Comparison of ENCODE assay signal across 16 cellular contexts in the genomic region with DNA sequence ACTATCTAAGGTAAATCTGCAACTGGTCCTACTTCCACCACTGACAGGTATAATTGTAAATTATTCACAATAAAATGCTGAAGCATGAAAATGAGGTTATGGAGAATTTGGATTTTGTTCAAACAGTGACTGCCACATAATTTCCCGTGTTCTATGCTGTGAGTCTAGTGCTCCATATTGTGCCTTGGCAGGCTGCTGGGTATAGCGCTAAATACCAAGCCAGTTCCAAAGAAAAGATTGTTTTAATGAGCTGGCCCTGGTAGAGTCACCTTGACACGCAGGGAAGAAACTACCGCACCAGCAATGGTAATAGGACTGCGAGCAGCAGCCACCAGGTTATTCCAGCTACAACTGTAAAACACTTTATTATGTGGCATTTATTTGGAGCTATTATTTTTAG. TPM values are rescaled to one million over a fixed set of nuclear protein-coding genes. Genes with fewer than 3 reads are reported as not detected.
A peak's percentile ranks its signal among the peaks of the same experiment; 100 is the strongest.
DNase-seq lines count a peak whose midpoint lies in the region; ATAC-seq, FAIRE-seq and TF ChIP-seq lines count a peak whose summit lies in the region.
"Had no signal": no experiment of that assay in that cellular context is flagged by ENCODE, and none has a peak within 500 bp of the region (broad histone marks: within the 10 kb centered on the region; RNA-seq: fewer than 3 reads in every experiment).

No MANE protein-coding gene starts in this region.

- no peak for FAIRE-seq in HepG2 (lab: Jason Lieb, UNC)

- BruUV-seq in HepG2 (replicated peaks; lab: Mats Ljungman, UMichigan), result no TSS peak

- POLR2A ChIA-PET in HepG2 (lab: Yijun Ruan, JAX), result no interaction called here
- POLR2A ChIA-PET in CD4-positive, alpha-beta T cell (lab: Charles Lee), result no interaction called here

- peaks cover 8 to 28% of the 10 kb centered on the region in 2 experiments for H3K36me3 ChIP-seq in HepG2 (replicated peaks in 1 of 2; ENCODE audit: control insufficient read depth in 1 of 2, insufficient read depth in 2 of 2, low read length in 2 of 2)

- TF ChIP-seq EP300 in HepG2 (IDR thresholded peaks at IDR 0.05; ENCODE audit: low read depth in 2 of 2, low read length in 2 of 2), result no peak
- no peak for TF ChIP-seq EP300 in HepG2 (CRISPR knock-in tag; IDR thresholded peaks at IDR 0.05; ENCODE audit: borderline replicate concordance)

- TF ChIP-seq CTCF in HepG2 (CRISPR knock-in tag; IDR thresholded peaks at IDR 0.05), result no peak
- TF ChIP-seq CTCF in CD4-positive, alpha-beta T cell (IDR thresholded peaks at IDR 0.05), result no peak

- H3K9me3 ChIP-seq in HepG2 (ENCODE audit: low read length), result no peaks in the 10 kb centered on the region
- no peaks in the 10 kb centered on the region for H3K9me3 ChIP-seq in CD4-positive, alpha-beta T cell (ENCODE audit: control insufficient read depth, low read length)
- H3K9me3 ChIP-seq: SJCRH30 had no signal

- H3K4me3 ChIP-seq in HepG2 (replicated peaks in 1 of 3; ENCODE audit: insufficient read depth in 1 of 3, low read depth in 2 of 3, low read length in 3 of 3), result no peak overlapping the region
- H3K4me3 ChIP-seq: GM23338, SJCRH30 had no signal

- no peaks in the 10 kb centered on the region for H3K27me3 Mint-ChIP-seq in CD4-positive, alpha-beta T cell

- DNase-seq in NCI-H1092 treated with DMSO at 0.1 percent for 48 hours (lab: John Stamatoyannopoulos, UW), result peak; percentile 35
- DNase-seq in NCI-H1092 (lab: John Stamatoyannopoulos, UW), result no peak
- peak; percentile 35 for DNase-seq in DMS153 treated with DMSO at 0.1 percent for 48 hours (lab: John Stamatoyannopoulos, UW; ENCODE audit: unreplicated experiment)
- DNase-seq in NCI-H774 (lab: John Stamatoyannopoulos, UW), result peak; percentile 18
- DNase-seq in HepG2 (ENCODE audit: low spot score), result no peak
- no peak for DNase-seq in CD4-positive, alpha-beta T cell
- no peak for DNase-seq in T-helper 2 cell
- DNase-seq in SW 1271 (lab: John Stamatoyannopoulos, UW), result no peak
- DNase-seq: 8988T; CD8-positive, alpha-beta T cell; NCI-H1694 treated with DMSO at 0.1 percent for 48 hours; NCI-H524 treated with DMSO at 0.1 percent for 48 hours; NK-92 treated with Interleukin-12 subunit alpha and Interleukin-12 subunit beta, amount 100 ng/mL, for 24 hours; SJCRH30 had no signal

- H3K27ac ChIP-seq in HepG2 (ENCODE audit: extremely low read length, insufficient read depth, low read length), result peak overlapping the region; percentile 97
- no peak overlapping the region for H3K27ac ChIP-seq in CD4-positive, alpha-beta T cell (ENCODE audit: low read depth, low read length)
- H3K27ac ChIP-seq: SJCRH30 had no signal

- H3K36me3 Mint-ChIP-seq in CD4-positive, alpha-beta T cell (ENCODE audit: low read depth), result peaks cover 69% of the 10 kb centered on the region

- no peaks in the 10 kb centered on the region for H4K20me1 ChIP-seq in HepG2 (ENCODE audit: insufficient read depth, low read length)

- peaks cover 36% of the 10 kb centered on the region for H3K4me1 Mint-ChIP-seq in CD4-positive, alpha-beta T cell (ENCODE audit: low read depth)

- intact Hi-C loops in HepG2 (cut with micrococcal nuclease; ENCODE audit: unreplicated experiment), result no loop called here
- intact Hi-C loops in CD4-positive, alpha-beta T cell (cut with DNase I, micrococcal nuclease), result no loop called here

- H3K4me1 ChIP-seq in HepG2 (ENCODE audit: insufficient read depth, low read length), result peaks cover 77% of the 10 kb centered on the region
- H3K4me1 ChIP-seq: SJCRH30 had no signal

- H3K9ac ChIP-seq in HepG2 (ENCODE audit: insufficient read depth, low read depth, low read length), result no peak overlapping the region

- H3K9me3 Mint-ChIP-seq in CD4-positive, alpha-beta T cell, result no peaks in the 10 kb centered on the region
- H3K9me3 Mint-ChIP-seq: CD8-positive, alpha-beta T cell; GM23338 had no signal

- no peak overlapping the region for H2AFZ ChIP-seq in HepG2 (ENCODE audit: low read length)
- H2AFZ ChIP-seq: GM23338 had no signal

- H3K4me3 Mint-ChIP-seq in CD4-positive, alpha-beta T cell, result no peak overlapping the region
- H3K4me3 Mint-ChIP-seq: CD8-positive, alpha-beta T cell; GM23338 had no signal

- in situ Hi-C loops in HepG2 (cut with HindIII; ENCODE audit: extremely low pct_ligation_motif_present, low pct_unique_long_range_greater_than_20kb), result no loop called here

- CTCF ChIA-PET in HepG2 (lab: Yijun Ruan, JAX; ENCODE audit: low intra/inter-chr PET ratio, low total read pairs), result no interaction called here
- CTCF ChIA-PET in CD4-positive, alpha-beta T cell (lab: Charles Lee), result no interaction called here

- peaks cover 73% of the 10 kb centered on the region for H3K79me2 ChIP-seq in HepG2 (ENCODE audit: insufficient read depth, low read length)

- no peak for TF ChIP-seq RAD21 in HepG2 (CRISPR knock-in tag; IDR thresholded peaks at IDR 0.05)

- H3K27ac Mint-ChIP-seq in CD4-positive, alpha-beta T cell, result no peak overlapping the region
- H3K27ac Mint-ChIP-seq: CD8-positive, alpha-beta T cell; GM23338 had no signal

- no peak for TF ChIP-seq POLR2A in HepG2 (IDR thresholded peaks at IDR 0.05; ENCODE audit: insufficient read depth in 1 of 2, low read depth in 2 of 2, low read length in 2 of 2)

- ATAC-seq in HepG2, result no peak
- ATAC-seq in CD4-positive, alpha-beta T cell (ENCODE audit: poor library complexity), result no peak
- ATAC-seq: CD8-positive, alpha-beta T cell; GM23338; HCT116 had no signal

- WGBS in HepG2 (ENCODE audit: low lambda C conversion rate), result 95% methylated on average over 5 of the region's 5 CpGs

- peak overlapping the region; percentile 91; the same call in 1 of the 2 replicates for H3K4me2 ChIP-seq in HepG2 (ENCODE audit: low read depth, low read length)
- H3K4me2 ChIP-seq: GM23338 had no signal

- H3K27me3 ChIP-seq in HepG2 (ENCODE audit: control insufficient read depth in 1 of 2, insufficient read depth in 2 of 2, low read length in 2 of 2), result no peaks in the 10 kb centered on the region
- H3K27me3 ChIP-seq in CD4-positive, alpha-beta T cell (ENCODE audit: control insufficient read depth, insufficient read depth, low read length), result no peaks in the 10 kb centered on the region
- H3K27me3 ChIP-seq: SJCRH30 had no signal

TF ChIP-seq in HepG2, 621 proteins besides CTCF, POLR2A, EP300 and RAD21:
- TF ChIP-seq, protein P1, sequence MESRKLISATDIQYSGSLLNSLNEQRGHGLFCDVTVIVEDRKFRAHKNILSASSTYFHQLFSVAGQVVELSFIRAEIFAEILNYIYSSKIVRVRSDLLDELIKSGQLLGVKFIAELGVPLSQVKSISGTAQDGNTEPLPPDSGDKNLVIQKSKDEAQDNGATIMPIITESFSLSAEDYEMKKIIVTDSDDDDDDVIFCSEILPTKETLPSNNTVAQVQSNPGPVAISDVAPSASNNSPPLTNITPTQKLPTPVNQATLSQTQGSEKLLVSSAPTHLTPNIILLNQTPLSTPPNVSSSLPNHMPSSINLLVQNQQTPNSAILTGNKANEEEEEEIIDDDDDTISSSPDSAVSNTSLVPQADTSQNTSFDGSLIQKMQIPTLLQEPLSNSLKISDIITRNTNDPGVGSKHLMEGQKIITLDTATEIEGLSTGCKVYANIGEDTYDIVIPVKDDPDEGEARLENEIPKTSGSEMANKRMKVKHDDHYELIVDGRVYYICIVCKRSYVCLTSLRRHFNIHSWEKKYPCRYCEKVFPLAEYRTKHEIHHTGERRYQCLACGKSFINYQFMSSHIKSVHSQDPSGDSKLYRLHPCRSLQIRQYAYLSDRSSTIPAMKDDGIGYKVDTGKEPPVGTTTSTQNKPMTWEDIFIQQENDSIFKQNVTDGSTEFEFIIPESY (CRISPR knock-in tag; IDR thresholded peaks at IDR 0.05), result peak; percentile 38; the same call in 1 of the 2 replicates
- no peak for TF ChIP-seq CC2D1A (CRISPR knock-in tag; IDR thresholded peaks at IDR 0.05)

RNA-seq across cellular contexts. Expression of a gene that starts 30.4 kb away (rescaled TPM):
- 259 and 395 TPM in 2 replicates for total RNA-seq in HepG2 (2016; rRNA removed; fragmentation: Illumina TruSeq; extraction: Trizol)
- total RNA-seq in HepG2 (2016; cell fraction: cytosol; rRNA removed; fragmentation: Illumina TruSeq; extraction: Trizol; ENCODE audit: low read depth), result 81.7 and 96.6 TPM in 2 replicates
- 268 and 419 TPM in 2 replicates for total RNA-seq in HepG2 (2016; cell fraction: insoluble cytoplasmic fraction; rRNA removed; fragmentation: Illumina TruSeq; extraction: Trizol)
- total RNA-seq in HepG2 (2016; cell fraction: membrane; rRNA removed; fragmentation: Illumina TruSeq; extraction: Trizol), result 127 and 128 TPM in 2 replicates
- 111 and 118 TPM in 2 replicates for total RNA-seq in HepG2 (2016; cell fraction: nucleus; rRNA removed; fragmentation: Illumina TruSeq; extraction: Trizol)
- polyA plus RNA-seq in HepG2 (2011; rRNA removed), result 261 and 291 TPM in 2 replicates
- 283 and 308 TPM in 2 replicates for polyA plus RNA-seq in HepG2 (2011; cell fraction: cytosol; rRNA removed)
- 63.6 and 73.0 TPM in 2 replicates for polyA plus RNA-seq in HepG2 (2011; cell fraction: nucleus; rRNA removed)
- polyA plus RNA-seq in HepG2 (2012), result 163 and 239 TPM in 2 replicates
- polyA plus RNA-seq in HepG2 (2016; cell fraction: cytosol; fragmentation: Illumina TruSeq; extraction: Trizol; ENCODE audit: low read depth), result 101 and 108 TPM in 2 replicates
- 433 and 456 TPM in 2 replicates for polyA plus RNA-seq in HepG2 (2016; cell fraction: insoluble cytoplasmic fraction; fragmentation: Illumina TruSeq; extraction: Trizol; ENCODE audit: low read depth)
- polyA plus RNA-seq in HepG2 (2016; cell fraction: membrane; fragmentation: Illumina TruSeq; extraction: Trizol; ENCODE audit: low read depth), result 121 and 132 TPM in 2 replicates
- polyA plus RNA-seq in HepG2 (2016; cell fraction: nucleus; fragmentation: Illumina TruSeq; extraction: Trizol; ENCODE audit: insufficient read depth, low read depth), result 139 and 158 TPM in 2 replicates
- 167 and 496 TPM in 2 replicates for polyA minus RNA-seq in HepG2 (2011; rRNA and poly(A)+ RNA removed; ENCODE audit: low replicate concordance)
- polyA minus RNA-seq in HepG2 (2011; cell fraction: cytosol; rRNA and poly(A)+ RNA removed), result 83.8 and 88.1 TPM in 2 replicates
- polyA minus RNA-seq in HepG2 (2011; cell fraction: nucleus; rRNA and poly(A)+ RNA removed), result 83.6 and 97.7 TPM in 2 replicates
- 10 to 100 TPM; 69.3 to 71.7 TPM for total RNA-seq in CD4-positive, alpha-beta T cell

Comparison
In these comparisons a context has a peak if more than half of its experiments do, and no peak if none do; other contexts are left out.
1. DNase-seq: peak in NCI-H1092 treated with DMSO at 0.1 percent for 48 hours (single experiment), DMS153 treated with DMSO at 0.1 percent for 48 hours (single experiment) and NCI-H774 (single experiment); none in NCI-H1092 (single experiment), HepG2 (single experiment), CD4-positive, alpha-beta T cell (0 of 10), T-helper 2 cell (0 of 5) and SW 1271 (0 of 2).